Comparison of ENCODE assay signal across 2 cellular contexts in the genomic region with DNA sequence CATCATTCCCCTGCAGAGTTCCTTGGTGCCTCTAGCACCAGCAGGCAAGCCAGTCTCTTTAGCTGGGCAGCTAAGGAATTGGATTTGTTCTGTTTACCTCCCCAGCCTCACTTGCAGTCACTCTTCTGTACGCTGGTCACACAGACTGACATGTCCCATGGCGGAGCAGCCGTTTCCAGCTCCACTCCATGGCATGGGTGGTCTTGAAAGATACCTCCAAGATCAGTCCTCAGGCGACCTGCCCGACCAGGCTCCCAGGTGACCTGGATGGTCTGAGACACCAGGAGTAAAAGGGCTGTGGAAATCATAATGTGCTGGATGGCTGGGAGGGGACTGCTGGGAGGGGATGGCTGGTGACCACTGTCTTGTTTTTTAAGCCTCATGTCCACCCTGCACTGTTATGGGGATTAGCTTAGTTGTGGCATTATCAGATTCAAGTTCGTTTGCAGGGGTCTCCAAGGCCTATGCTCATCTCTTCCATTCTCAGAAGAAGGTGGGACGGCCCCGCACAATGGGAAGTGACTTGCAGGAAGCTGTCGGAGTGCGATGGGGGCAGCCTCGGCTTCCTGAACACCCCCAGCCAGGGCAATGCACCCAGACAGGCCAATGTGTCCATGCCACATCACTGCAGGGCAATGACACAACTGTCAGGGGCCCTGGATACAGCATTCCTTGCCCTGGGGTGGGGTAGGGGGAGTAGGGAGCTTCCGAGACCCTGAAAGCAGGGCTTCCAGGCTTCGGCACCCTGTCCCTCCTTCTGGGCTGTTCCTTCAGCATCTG.
TF ChIP-seq lines count a peak whose summit lies in the region.

No MANE protein-coding gene starts in this region.

TF ChIP-seq in IMR-90, 13 proteins besides CTCF, POLR2A, EP300 and RAD21:
- no peak for TF ChIP-seq BHLHE40 (IDR thresholded peaks at IDR 0.05; ENCODE audit: low read depth, low read length)
- TF ChIP-seq, protein P1, sequence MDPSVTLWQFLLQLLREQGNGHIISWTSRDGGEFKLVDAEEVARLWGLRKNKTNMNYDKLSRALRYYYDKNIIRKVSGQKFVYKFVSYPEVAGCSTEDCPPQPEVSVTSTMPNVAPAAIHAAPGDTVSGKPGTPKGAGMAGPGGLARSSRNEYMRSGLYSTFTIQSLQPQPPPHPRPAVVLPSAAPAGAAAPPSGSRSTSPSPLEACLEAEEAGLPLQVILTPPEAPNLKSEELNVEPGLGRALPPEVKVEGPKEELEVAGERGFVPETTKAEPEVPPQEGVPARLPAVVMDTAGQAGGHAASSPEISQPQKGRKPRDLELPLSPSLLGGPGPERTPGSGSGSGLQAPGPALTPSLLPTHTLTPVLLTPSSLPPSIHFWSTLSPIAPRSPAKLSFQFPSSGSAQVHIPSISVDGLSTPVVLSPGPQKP (IDR thresholded peaks at IDR 0.05; ENCODE audit: borderline replicate concordance, low read depth, low read length) = no peak
- no peak for TF ChIP-seq MAZ (IDR thresholded peaks at IDR 0.05; ENCODE audit: borderline replicate concordance, low read depth, low read length)
- no peak for TF ChIP-seq MXI1 (IDR thresholded peaks at IDR 0.05; ENCODE audit: borderline replicate concordance, low read depth, low read length)
- no peak for TF ChIP-seq CHD1 (IDR thresholded peaks at IDR 0.05; ENCODE audit: low read depth, low read length)
TF ChIP-seq in IMR-90: peak in this region for 0.

TF ChIP-seq in H1, 55 proteins besides CTCF, POLR2A, EP300 and RAD21:
- TF ChIP-seq RXRA (IDR thresholded peaks at IDR 0.05; ENCODE audit: insufficient read depth, low read depth, low read length) = no peak
- TF ChIP-seq SAP30 (IDR thresholded peaks at IDR 0.05; ENCODE audit: insufficient read depth, insufficient replicate concordance, low read length) = no peak
- TF ChIP-seq SRF (IDR thresholded peaks at IDR 0.05; ENCODE audit: low read depth, low read length) = no peak
- no peak for TF ChIP-seq TAF1 (IDR thresholded peaks at IDR 0.05; ENCODE audit: low read depth, low read length)
- no peak for TF ChIP-seq ASH2L (IDR thresholded peaks at IDR 0.05; ENCODE audit: low read length)
- no peak for TF ChIP-seq GTF2F1 (IDR thresholded peaks at IDR 0.05; ENCODE audit: borderline replicate concordance, low read depth, low read length)
- TF ChIP-seq POLR2AphosphoS5 (IDR thresholded peaks at IDR 0.05; ENCODE audit: low read depth, low read length) = no peak
- no peak for TF ChIP-seq TCF12 (IDR thresholded peaks at IDR 0.05; ENCODE audit: low read depth, low read length)
- TF ChIP-seq TEAD4 (IDR thresholded peaks at IDR 0.05; ENCODE audit: low read depth, low read length) = no peak
- no peak for TF ChIP-seq KDM5A (IDR thresholded peaks at IDR 0.05; ENCODE audit: low read length)
